ENCODE assay signal across 30 cellular contexts in genomic region chr3:118137783-118138182, GRCh38.
"Had no signal": no experiment of that assay in that cellular context is flagged by ENCODE, and none has a peak within 500 bp of the region (broad histone marks: within the 10 kb centered on the region; RNA-seq: fewer than 3 reads in every experiment).

No MANE protein-coding gene starts in this region.

- H3K4me3 ChIP-seq: PC-9, SJCRH30, SK-N-MC had no signal

- H3K4me2 ChIP-seq: PC-9 had no signal

- H3K36me3 ChIP-seq: SJCRH30 had no signal

- H3K27ac ChIP-seq: PC-9, RWPE1, SJCRH30, SK-N-MC had no signal

- H3K9me3 ChIP-seq: SJCRH30 had no signal

- H2AFZ ChIP-seq: PC-9 had no signal

- H3K27me3 ChIP-seq: SJCRH30 had no signal

- H3K4me1 ChIP-seq: SJCRH30 had no signal

- ATAC-seq: Panc1, Right ventricle myocardium inferior, SK-N-SH treated with all-trans-retinoic acid at 6 μM for 48 hours had no signal

- DNase-seq: Karpas-422, KG1, MM.1S, MV-4-11, NCI-H1092, NCI-H1105, NCI-H1417 treated with DMSO at 0.1 percent for 48 hours, NCI-H1436 treated with DMSO at 0.1 percent for 48 hours, NCI-H1694 treated with DMSO at 0.1 percent for 48 hours, NCI-H187 treated with DMSO at 0.1 percent for 48 hours, NCI-H2029 treated with DMSO at 0.1 percent for 48 hours, NCI-H2081 treated with DMSO at 0.1 percent for 48 hours, NCI-H2107, NCI-H2171, NCI-H226, NCI-H446 treated with DMSO at 0.1 percent for 48 hours, NCI-H510A, NCI-H524, NCI-H526, NCI-H69, NCI-H748 treated with DMSO at 0.1 percent for 48 hours, NCI-H82, PC-9, SIG-M5, SJCRH30 had no signal
